ENCODE assay signal across 16 cellular contexts in the genomic region with DNA sequence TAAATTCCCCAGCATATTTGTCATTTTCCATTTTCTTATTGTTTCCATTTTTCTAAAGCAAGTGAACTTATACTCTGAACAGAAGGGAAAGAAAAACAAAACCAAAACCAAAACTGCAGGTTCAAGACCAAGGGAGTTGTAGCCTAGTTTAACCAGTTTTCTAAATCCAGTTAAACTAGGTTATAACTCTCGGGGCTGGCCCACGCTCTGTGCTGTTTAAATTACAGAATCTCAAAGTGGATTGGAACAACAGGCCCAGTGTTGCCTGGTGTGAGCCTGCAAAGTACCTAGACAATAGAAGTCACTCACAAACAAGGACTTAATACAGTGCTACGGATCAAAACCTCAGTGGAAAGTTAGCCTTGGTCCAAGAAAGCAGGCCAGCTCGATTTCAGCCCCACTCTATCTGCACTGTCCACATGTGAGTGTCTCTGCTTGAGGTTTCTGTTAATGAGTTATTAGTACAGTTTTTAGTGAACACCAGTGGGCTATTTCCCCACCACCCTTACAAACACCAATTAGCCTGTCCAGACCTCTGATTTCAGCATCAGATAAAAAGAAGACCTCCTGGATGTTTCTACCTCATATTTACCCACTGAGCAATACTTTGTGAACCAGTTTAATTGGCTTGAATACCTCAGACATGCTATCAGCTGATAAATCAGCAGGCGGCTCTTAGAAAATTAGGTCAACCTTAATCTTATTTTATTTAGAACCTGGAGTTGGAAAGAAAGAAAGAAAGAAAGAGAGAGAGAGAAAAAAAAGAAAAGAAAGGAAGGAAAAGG.
DNase-seq lines count a peak whose midpoint lies in the region; ATAC-seq and TF ChIP-seq lines count a peak whose summit lies in the region.
"Had no signal": no experiment of that assay in that cellular context is flagged by ENCODE, and none has a peak within 500 bp of the region (broad histone marks: within the 10 kb centered on the region; RNA-seq: fewer than 3 reads in every experiment).

No MANE protein-coding gene starts in this region.

- H3K36me3 Mint-ChIP-seq in brain = no peaks in the 10 kb centered on the region
- no peaks in the 10 kb centered on the region for H3K36me3 Mint-ChIP-seq in mesothelial cell of epicardium
- no peaks in the 10 kb centered on the region for H3K36me3 Mint-ChIP-seq in activated naive CD4-positive, alpha-beta T cell treated with anti-CD3 and anti-CD28 coated beads, Interleukin-2, amount 10 ng/mL, durations not matched to agents 7 days and 5 days

- no peak overlapping the region for H3K4me3 ChIP-seq in skeletal muscle tissue (ENCODE audit: low read length in 3 of 3)
- no peak overlapping the region for H3K4me3 ChIP-seq in testis
- H3K4me3 ChIP-seq: gastroesophageal sphincter, pancreas had no signal

- TF ChIP-seq CTCF in brain (conservative IDR thresholded peaks at IDR 0.05) (no peak), mesothelial cell of epicardium (IDR thresholded peaks at IDR 0.05; ENCODE audit: unreplicated experiment) (no peak), testis (IDR thresholded peaks at IDR 0.05) (no peak)

- H3K9me3 Mint-ChIP-seq in brain (peaks cover 0 to 5% (median 2%) of the 10 kb centered on the region in 5 experiments), mesothelial cell of epicardium (peaks cover 5% of the 10 kb centered on the region)
- peaks cover 4% of the 10 kb centered on the region for H3K9me3 Mint-ChIP-seq in activated naive CD4-positive, alpha-beta T cell treated with anti-CD3 and anti-CD28 coated beads, Interleukin-2, amount 10 ng/mL, durations not matched to agents 7 days and 5 days

- peaks cover 22% of the 10 kb centered on the region for H3K4me1 Mint-ChIP-seq in brain
- peaks cover 22% of the 10 kb centered on the region for H3K4me1 Mint-ChIP-seq in mesothelial cell of epicardium
- H3K4me1 Mint-ChIP-seq in activated naive CD4-positive, alpha-beta T cell treated with anti-CD3 and anti-CD28 coated beads, Interleukin-2, amount 10 ng/mL, durations not matched to agents 7 days and 5 days = no peaks in the 10 kb centered on the region

- H3K27me3 ChIP-seq in skeletal muscle tissue (ENCODE audit: control insufficient read depth in 3 of 3, insufficient read depth in 3 of 3, low read length in 3 of 3) (no peaks in the 10 kb centered on the region), testis (no peaks in the 10 kb centered on the region)
- H3K27me3 ChIP-seq: gastroesophageal sphincter, pancreas had no signal

- peak overlapping the region in 1 of 5 experiments; percentile 21 for H3K4me3 Mint-ChIP-seq in brain
- no peak overlapping the region for H3K4me3 Mint-ChIP-seq in mesothelial cell of epicardium
- H3K4me3 Mint-ChIP-seq in activated naive CD4-positive, alpha-beta T cell treated with anti-CD3 and anti-CD28 coated beads, Interleukin-2, amount 10 ng/mL, durations not matched to agents 7 days and 5 days = no peak overlapping the region

- H3K27me3 Mint-ChIP-seq in brain = peaks cover 3% of the 10 kb centered on the region
- no peaks in the 10 kb centered on the region for H3K27me3 Mint-ChIP-seq in mesothelial cell of epicardium (ENCODE audit: low read depth)
- H3K27me3 Mint-ChIP-seq in activated naive CD4-positive, alpha-beta T cell treated with anti-CD3 and anti-CD28 coated beads, Interleukin-2, amount 10 ng/mL, durations not matched to agents 7 days and 5 days = no peaks in the 10 kb centered on the region

- H3K36me3 ChIP-seq in skeletal muscle tissue (ENCODE audit: control insufficient read depth in 3 of 3, insufficient read depth in 3 of 3, low read length in 3 of 3) = no peaks in the 10 kb centered on the region
- no peaks in the 10 kb centered on the region for H3K36me3 ChIP-seq in testis (ENCODE audit: low read depth, missing control alignments)
- H3K36me3 ChIP-seq: gastroesophageal sphincter, pancreas had no signal

- no peak for DNase-seq in mesothelial cell of epicardium (ENCODE audit: low spot score in 2 of 2, unreplicated experiment in 2 of 2)
- no peak for DNase-seq in activated naive CD4-positive, alpha-beta T cell treated with anti-CD3 and anti-CD28 coated beads, Interleukin-2, amount 10 ng/mL, durations not matched to agents 7 days and 5 days
- no peak for DNase-seq in RPMI8226
- DNase-seq in testis = no peak
- no peak for DNase-seq in activated T-cell treated with anti-CD3 and anti-CD28 coated beads, Interleukin-2, amount 50 U/mL, for 1 hour
- DNase-seq: activated naive CD4-positive, alpha-beta T cell; effector CD8-positive, alpha-beta T cell; NCI-H187; NCI-H524 treated with DMSO at 0.1 percent for 48 hours; pancreas; T-helper 1 cell had no signal

- TF ChIP-seq POLR2A in testis (IDR thresholded peaks at IDR 0.05) = no peak

- peaks cover 5 to 11% (median 8%) of the 10 kb centered on the region in 3 donors for H3K4me1 ChIP-seq in skeletal muscle tissue (ENCODE audit: control insufficient read depth in 3 of 3, insufficient read depth in 3 of 3, low read length in 3 of 3)
- no peaks in the 10 kb centered on the region for H3K4me1 ChIP-seq in testis
- H3K4me1 ChIP-seq: pancreas had no signal

- intact Hi-C loops in testis (cut with DNase I; ENCODE audit: low total_unique reads) = no loop called here

- H3K27ac ChIP-seq in skeletal muscle tissue (ENCODE audit: low read depth, low read length) (peak overlapping the region; percentile 56), testis (no peak overlapping the region)
- H3K27ac ChIP-seq: pancreas had no signal

- peak; percentile 74 for ATAC-seq in GM18867 (IDR thresholded peaks at IDR 0.05; ENCODE audit: unreplicated experiment)
- ATAC-seq: Panc1 had no signal

- WGBS in testis, 2 donors = 83 to 91% methylated on average over 5 of the region's 5 CpGs

- no peaks in the 10 kb centered on the region for H3K9me3 ChIP-seq in skeletal muscle tissue (ENCODE audit: control insufficient read depth in 3 of 3, low read length in 3 of 3)
- H3K9me3 ChIP-seq in testis = no peaks in the 10 kb centered on the region
- H3K9me3 ChIP-seq: gastroesophageal sphincter, pancreas had no signal

- CTCF ChIA-PET in activated naive CD4-positive, alpha-beta T cell treated with anti-CD3 and anti-CD28 coated beads, Interleukin-2, amount 10 ng/mL, durations not matched to agents 7 days and 5 days (lab: Charles Lee) = no interaction called here

- H3K9ac ChIP-seq in skeletal muscle tissue (ENCODE audit: low read depth in 1 of 3, low read length in 3 of 3) = no peak overlapping the region

- H3K27ac Mint-ChIP-seq in brain (peak overlapping the region in 4 of 5 experiments; percentile 9 to 92 (median 70)), mesothelial cell of epicardium (peak overlapping the region; percentile 79)
- no peak overlapping the region for H3K27ac Mint-ChIP-seq in activated naive CD4-positive, alpha-beta T cell treated with anti-CD3 and anti-CD28 coated beads, Interleukin-2, amount 10 ng/mL, durations not matched to agents 7 days and 5 days
